4 cellular contexts compared by ENCODE assay signal in the genomic region with DNA sequence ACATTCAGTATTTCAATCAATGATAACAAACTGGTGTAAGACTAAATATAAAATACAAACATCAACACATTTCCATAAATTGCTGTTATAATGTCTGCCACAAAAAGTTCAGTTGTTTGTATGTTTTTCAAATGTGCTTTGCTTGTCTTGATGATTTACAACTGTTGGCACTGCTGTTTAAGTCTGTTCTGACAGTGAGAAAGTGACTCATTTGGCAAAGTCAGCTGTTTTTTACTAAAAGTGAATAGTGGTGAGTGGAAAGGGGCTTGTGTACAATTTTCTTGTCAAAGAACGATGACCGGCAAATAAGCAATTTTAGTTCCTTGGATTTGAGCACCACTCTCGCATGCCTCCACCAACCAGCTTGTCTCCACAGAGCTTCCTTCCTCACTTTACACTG.
DNase-seq lines count a peak whose midpoint lies in the region; ATAC-seq, FAIRE-seq and TF ChIP-seq lines count a peak whose summit lies in the region.
"Not testable (repeated sequence)": the region's sequence is repeated elsewhere in the genome, so short reads cannot be mapped to it uniquely, and the experiment has no call there.

No MANE protein-coding gene starts in this region.

- H4K20me1 ChIP-seq in PC-3 (ENCODE audit: low read length); K562 (replicated peaks; ENCODE audit: control insufficient read depth, insufficient read depth, low read length): not testable (repeated sequence)

- TF ChIP-seq EP300 in K562 (IDR thresholded peaks at IDR 0.05; ENCODE audit: low read length) = not testable (repeated sequence)

- not testable (repeated sequence) for H3K27ac ChIP-seq in PC-3 (ENCODE audit: low read length); K562 (ENCODE audit: extremely low read depth, low read depth, low read length); pancreas

- not testable (repeated sequence) for H3K9me1 ChIP-seq in K562 (ENCODE audit: control insufficient read depth, insufficient read depth, low read length)

- not testable (repeated sequence) for H3K4me2 ChIP-seq in PC-3 (ENCODE audit: low read length); K562 (ENCODE audit: insufficient read depth, low read length)

- no CpG with 5 or more reads among the region's 3 CpGs for WGBS in K562 (ENCODE audit: insufficient coverage, low coverage, missing lambda C conversion rate)
- WGBS in pancreas, 2 donors = 40 to 67% methylated on average over 2 to 3 of the region's 3 CpGs

- H3K9me2 ChIP-seq in PC-3 (replicated peaks; ENCODE audit: low read length) = not testable (repeated sequence)

- not testable (repeated sequence) for H3K4me3 ChIP-seq in PC-3 (ENCODE audit: low read length); K562; fibroblast of pulmonary artery (replicated peaks; ENCODE audit: low read depth, low read length); pancreas

- not testable (repeated sequence) for H3K4me1 ChIP-seq in PC-3 (ENCODE audit: insufficient read depth, low read length); K562 (replicated peaks in 1 of 2; ENCODE audit: control insufficient read depth in 2 of 2, insufficient read depth in 2 of 2, low read length in 2 of 2); pancreas

- intact Hi-C loops in PC-3 (cut with micrococcal nuclease); K562 (cut with micrococcal nuclease); pancreas (cut with DNase I): not testable (repeated sequence)

- in situ Hi-C loops in K562 (cut with MboI) = not testable (repeated sequence)

- TF ChIP-seq POLR2A in K562 (conservative IDR thresholded peaks at IDR 0.05) = not testable (repeated sequence)

- POLR2A ChIA-PET in PC-3 (lab: Charles Lee; ENCODE audit: unreplicated experiment); K562 (lab: Yijun Ruan, JAX): not testable (repeated sequence)

- not testable (repeated sequence) for TF ChIP-seq CTCF in PC-3 (conservative IDR thresholded peaks at IDR 0.05; ENCODE audit: low read depth, low read length); K562 (IDR thresholded peaks at IDR 0.05 in 2 of 3, conservative IDR thresholded peaks at IDR 0.05 in 1 of 3; ENCODE audit: insufficient read depth in 2 of 3, low read depth in 1 of 3, low read length in 3 of 3); fibroblast of pulmonary artery (IDR thresholded peaks at IDR 0.05; ENCODE audit: low read length, missing control alignments); pancreas (IDR thresholded peaks at IDR 0.05)

- CTCF ChIA-PET in PC-3 (lab: Charles Lee); K562 (lab: Yijun Ruan, JAX; ENCODE audit: low intra/inter-chr PET ratio): not testable (repeated sequence)

- not testable (repeated sequence) for H3K9me3 ChIP-seq in PC-3 (ENCODE audit: low read length); K562 (replicated peaks; ENCODE audit: control insufficient read depth, insufficient read depth, low read depth, low read length); pancreas

- not testable (repeated sequence) for H3K27me3 ChIP-seq in PC-3 (ENCODE audit: low read length); K562 (ENCODE audit: control insufficient read depth in 2 of 2, insufficient read depth in 2 of 2, low read length in 2 of 2); pancreas

- not testable (repeated sequence) for H3F3A ChIP-seq in PC-3 (ENCODE audit: low read length, unreplicated experiment)

- not testable (repeated sequence) for BruUV-seq in PC-3 (replicated peaks; lab: Mats Ljungman, UMichigan); K562 (replicated peaks; lab: Mats Ljungman, UMichigan)

- not testable (repeated sequence) for H3K9ac ChIP-seq in PC-3 (ENCODE audit: low read length); K562 (ENCODE audit: insufficient read depth in 1 of 2, low read depth in 2 of 2, low read length in 2 of 2)

- H3K79me2 ChIP-seq in PC-3 (ENCODE audit: low read length); K562 (ENCODE audit: control insufficient read depth, insufficient read depth, low read length): not testable (repeated sequence)

- not testable (repeated sequence) for H2AFZ ChIP-seq in PC-3 (ENCODE audit: low read length); K562 (ENCODE audit: low read depth, low read length)

- not testable (repeated sequence) for H3K36me3 ChIP-seq in PC-3 (ENCODE audit: low read depth, low read length); K562 (ENCODE audit: control insufficient read depth, insufficient read depth, low read length); pancreas

- FAIRE-seq in K562 (lab: Jason Lieb, UNC) = not testable (repeated sequence)
- FAIRE-seq in pancreas (lab: Jason Lieb, UNC) = peak; percentile 64

- TF ChIP-seq RAD21 in K562 (CRISPR knock-in tag; conservative IDR thresholded peaks at IDR 0.05 in 1 of 2, IDR thresholded peaks at IDR 0.05 in 1 of 2) = not testable (repeated sequence)

- DNase-seq in PC-3; K562 (ENCODE audit: extremely low read depth in 1 of 4, low spot score in 3 of 4); pancreas: not testable (repeated sequence)
- peak; percentile 3 for DNase-seq in fibroblast of pulmonary artery (ENCODE audit: low read depth)

- ATAC-seq in PC-3 = peak; percentile 44; the same call in 1 of the 2 replicates
- not testable (repeated sequence) for ATAC-seq in K562
- peak in 3 of 4 donors; percentile 43 to 45 (median 44) for ATAC-seq in pancreas

TF ChIP-seq in K562, 482 proteins besides CTCF, POLR2A, EP300 and RAD21:
- TF ChIP-seq, protein P1, sequence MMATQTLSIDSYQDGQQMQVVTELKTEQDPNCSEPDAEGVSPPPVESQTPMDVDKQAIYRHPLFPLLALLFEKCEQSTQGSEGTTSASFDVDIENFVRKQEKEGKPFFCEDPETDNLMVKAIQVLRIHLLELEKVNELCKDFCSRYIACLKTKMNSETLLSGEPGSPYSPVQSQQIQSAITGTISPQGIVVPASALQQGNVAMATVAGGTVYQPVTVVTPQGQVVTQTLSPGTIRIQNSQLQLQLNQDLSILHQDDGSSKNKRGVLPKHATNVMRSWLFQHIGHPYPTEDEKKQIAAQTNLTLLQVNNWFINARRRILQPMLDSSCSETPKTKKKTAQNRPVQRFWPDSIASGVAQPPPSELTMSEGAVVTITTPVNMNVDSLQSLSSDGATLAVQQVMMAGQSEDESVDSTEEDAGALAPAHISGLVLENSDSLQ (IDR thresholded peaks at IDR 0.05) = 0 out of 2 replicates have a peak, but pooled peaks have one; percentile 15
- TF ChIP-seq MEIS2 (IDR thresholded peaks at IDR 0.05; ENCODE audit: partially characterized antibody) = peak; percentile 24
TF ChIP-seq in K562: peak in this region for 2; not testable (repeated sequence) for 480.
